In genomic region chr7:74012842-74013249, GRCh38 we compare ENCODE assay signal across 1 cellular context.
A peak's percentile ranks its signal among the peaks of the same experiment; 100 is the strongest.
TF ChIP-seq lines count a peak whose summit lies in the region.

No MANE protein-coding gene starts in this region.

TF ChIP-seq in HepG2, 621 proteins besides CTCF, POLR2A, EP300 and RAD21 (continued from another document):
- TF ChIP-seq UBTF (CRISPR knock-in tag; IDR thresholded peaks at IDR 0.05) (peak; percentile 60), ZBED4 (CRISPR knock-in tag; IDR thresholded peaks at IDR 0.05; ENCODE audit: borderline replicate concordance) (peak; percentile 54; the same call in 1 of the 2 replicates), LCORL (IDR thresholded peaks at IDR 0.05) (no peak), LCORL (CRISPR knock-in tag; IDR thresholded peaks at IDR 0.05) (peak; percentile 76; the same call in 1 of the 2 replicates), ZBTB39 (CRISPR knock-in tag; IDR thresholded peaks at IDR 0.05) (no peak), ZFY (CRISPR knock-in tag; IDR thresholded peaks at IDR 0.05) (0 out of 2 replicates have a peak, but pooled peaks have one; percentile 34), ZNF280D (CRISPR knock-in tag; IDR thresholded peaks at IDR 0.05) (no peak), PAXIP1 (CRISPR knock-in tag; conservative IDR thresholded peaks at IDR 0.05) (peak; percentile 19; the same call in 1 of the 2 replicates), ZNF510 (CRISPR knock-in tag; IDR thresholded peaks at IDR 0.05; ENCODE audit: low read depth) (no peak), SPEN (CRISPR knock-in tag; IDR thresholded peaks at IDR 0.05; ENCODE audit: low read depth) (peak; percentile 45; the same call in 1 of the 2 replicates), ZSCAN25 (CRISPR knock-in tag; IDR thresholded peaks at IDR 0.05) (peak; percentile 92), MAFF (IDR thresholded peaks at IDR 0.05; ENCODE audit: low read depth, low read length) (peak; percentile 27; the same call in 1 of the 2 replicates), MAFK (conservative IDR thresholded peaks at IDR 0.05 in 1 of 2, IDR thresholded peaks at IDR 0.05 in 1 of 2; ENCODE audit: low read length in 2 of 2) (peak in 1 of 2 experiments; percentile 44; a peak in 2 of 4 replicates), HNRNPH1 (optimal IDR thresholded peaks at IDR 0.05; ENCODE audit: low read depth, low read length) (no peak), ARNTL (CRISPR knock-in tag; IDR thresholded peaks at IDR 0.05) (no peak), GABPB1 (CRISPR knock-in tag; IDR thresholded peaks at IDR 0.05) (peak; percentile 48; the same call in 1 of the 2 replicates), FOXK1 (CRISPR knock-in tag; IDR thresholded peaks at IDR 0.05; ENCODE audit: borderline replicate concordance, low read depth) (no peak), ZNF543 (CRISPR knock-in tag; IDR thresholded peaks at IDR 0.05) (no peak), RARA (CRISPR knock-in tag; IDR thresholded peaks at IDR 0.05) (peak; percentile 27; the same call in 1 of the 2 replicates), ZNF713 (CRISPR knock-in tag; IDR thresholded peaks at IDR 0.05) (no peak), ZNF354B (CRISPR knock-in tag; IDR thresholded peaks at IDR 0.05) (no peak), SALL1 (CRISPR knock-in tag; IDR thresholded peaks at IDR 0.05) (peak; percentile 38; the same call in 1 of the 2 replicates), HNF4A (CRISPR knock-in tag; IDR thresholded peaks at IDR 0.05) (peak; percentile 26; the same call in 1 of the 2 replicates), ARID4A (CRISPR knock-in tag; IDR thresholded peaks at IDR 0.05; ENCODE audit: borderline replicate concordance) (no peak)
